1 cellular context compared by ENCODE assay signal in genomic region chr4:6732441-6733357, GRCh38.
TF ChIP-seq lines count a peak whose summit lies in the region.

No MANE protein-coding gene starts in this region.

TF ChIP-seq in K562, 482 proteins besides CTCF, POLR2A, EP300 and RAD21 (continued from another document and continues in another):
- TF ChIP-seq TCF7 (IDR thresholded peaks at IDR 0.05; ENCODE audit: borderline replicate concordance): no peak
- no peak for TF ChIP-seq HDAC3 (IDR thresholded peaks at IDR 0.05; ENCODE audit: borderline replicate concordance, partially characterized antibody)
- TF ChIP-seq ELK1 (CRISPR knock-in tag; IDR thresholded peaks at IDR 0.05): no peak
- TF ChIP-seq PML (IDR thresholded peaks at IDR 0.05; ENCODE audit: low read length): no peak
- TF ChIP-seq PHF21A (IDR thresholded peaks at IDR 0.05; ENCODE audit: borderline replicate concordance, low read depth): peak; percentile 60; the same call in 1 of the 2 replicates
- peak; percentile 55 for TF ChIP-seq MBD2 (IDR thresholded peaks at IDR 0.05; ENCODE audit: borderline replicate concordance, low read depth)
- no peak for TF ChIP-seq NFATC3 (IDR thresholded peaks at IDR 0.05)
- TF ChIP-seq CGGBP1 (CRISPR knock-in tag; IDR thresholded peaks at IDR 0.05): no peak
- peak; percentile 89; the same call in 1 of the 2 replicates for TF ChIP-seq HSF4 (CRISPR knock-in tag; IDR thresholded peaks at IDR 0.05; ENCODE audit: borderline replicate concordance)
- no peak for TF ChIP-seq SMC3 (conservative IDR thresholded peaks at IDR 0.05; ENCODE audit: insufficient read depth, low read depth, low read length)
- TF ChIP-seq ZBTB5 (IDR thresholded peaks at IDR 0.05): no peak
- peak; percentile 82 for TF ChIP-seq SMARCA4 (IDR thresholded peaks at IDR 0.05)
- no peak for TF ChIP-seq MXD1 (CRISPR knock-in tag; IDR thresholded peaks at IDR 0.05; ENCODE audit: borderline replicate concordance, poor library complexity, severe bottlenecking)
- no peak; the same call in 1 of the 2 replicates for TF ChIP-seq ZNF282 (CRISPR knock-in tag; IDR thresholded peaks at IDR 0.05)
- TF ChIP-seq RBM15 (IDR thresholded peaks at IDR 0.05; ENCODE audit: insufficient read depth, low read length): no peak
- no peak for TF ChIP-seq USF1 (CRISPR knock-in tag; IDR thresholded peaks at IDR 0.05)
- TF ChIP-seq ZFPM2 (CRISPR knock-in tag; IDR thresholded peaks at IDR 0.05): no peak
- TF ChIP-seq ZFP30 (CRISPR knock-in tag; IDR thresholded peaks at IDR 0.05; ENCODE audit: borderline replicate concordance): no peak
- no peak for TF ChIP-seq GMEB1 (CRISPR knock-in tag; IDR thresholded peaks at IDR 0.05)
- TF ChIP-seq EHMT2 (IDR thresholded peaks at IDR 0.05): no peak
- TF ChIP-seq CBX1 (IDR thresholded peaks at IDR 0.05; ENCODE audit: low read depth): peak; percentile 60; the same call in 1 of the 2 replicates
- no peak for TF ChIP-seq NR0B1 (IDR thresholded peaks at IDR 0.05; ENCODE audit: partially characterized antibody)
- no peak for TF ChIP-seq FOXA1 (IDR thresholded peaks at IDR 0.05; ENCODE audit: borderline replicate concordance)
- no peak for TF ChIP-seq SNAPC5 (CRISPR knock-in tag; IDR thresholded peaks at IDR 0.05)
- TF ChIP-seq ZNF165 (CRISPR knock-in tag; IDR thresholded peaks at IDR 0.05; ENCODE audit: borderline replicate concordance): no peak
- no peak for TF ChIP-seq ZNF77 (CRISPR knock-in tag; IDR thresholded peaks at IDR 0.05)
- peak; percentile 78 for TF ChIP-seq ZNF175 (CRISPR knock-in tag; IDR thresholded peaks at IDR 0.05; ENCODE audit: low read depth)
- TF ChIP-seq ZNF407 (IDR thresholded peaks at IDR 0.05; ENCODE audit: low read depth): no peak
- TF ChIP-seq NCOR1 (IDR thresholded peaks at IDR 0.05): peak; percentile 69
- no peak for TF ChIP-seq SP2 (IDR thresholded peaks at IDR 0.05; ENCODE audit: extremely low read depth, low read depth, low read length, poor library complexity, severe bottlenecking)
- no peak for TF ChIP-seq ZEB2 (IDR thresholded peaks at IDR 0.05)
- TF ChIP-seq NCOA1 (IDR thresholded peaks at IDR 0.05; ENCODE audit: low read depth): peak; percentile 11; the same call in 1 of the 2 replicates
- TF ChIP-seq MEF2D (tag; conservative IDR thresholded peaks at IDR 0.05; ENCODE audit: low read depth): no peak
- peak; percentile 79 for TF ChIP-seq SMARCE1 (IDR thresholded peaks at IDR 0.05)
- TF ChIP-seq HNRNPUL1 (IDR thresholded peaks at IDR 0.05; ENCODE audit: low read length): no peak
- TF ChIP-seq NFE2L1 (tag; IDR thresholded peaks at IDR 0.05; ENCODE audit: borderline replicate concordance, low read depth): peak; percentile 96
- TF ChIP-seq HNRNPK (IDR thresholded peaks at IDR 0.05; ENCODE audit: low read depth, low read length, poor library complexity, severe bottlenecking): no peak
- no peak for TF ChIP-seq ZNF445 (CRISPR knock-in tag; IDR thresholded peaks at IDR 0.05; ENCODE audit: low read depth)
- no peak for TF ChIP-seq MCM2 (IDR thresholded peaks at IDR 0.05; ENCODE audit: low read depth)
- no peak for TF ChIP-seq HLTF (IDR thresholded peaks at IDR 0.05)
- no peak for TF ChIP-seq FOXO4 (CRISPR knock-in tag; IDR thresholded peaks at IDR 0.05)
- 0 out of 2 replicates have a peak, but pooled peaks have one; percentile 22 for TF ChIP-seq ELK3 (CRISPR knock-in tag; IDR thresholded peaks at IDR 0.05)
- peak; percentile 100 for TF ChIP-seq NFE2 (IDR thresholded peaks at IDR 0.05; ENCODE audit: low read depth)
- TF ChIP-seq CBX5 (IDR thresholded peaks at IDR 0.05; ENCODE audit: borderline replicate concordance, low read depth): no peak
- TF ChIP-seq KLF6 (CRISPR knock-in tag; IDR thresholded peaks at IDR 0.05; ENCODE audit: borderline replicate concordance): peak; percentile 71; the same call in 1 of the 2 replicates
